8 cellular contexts compared by ENCODE assay signal in the genomic region with DNA sequence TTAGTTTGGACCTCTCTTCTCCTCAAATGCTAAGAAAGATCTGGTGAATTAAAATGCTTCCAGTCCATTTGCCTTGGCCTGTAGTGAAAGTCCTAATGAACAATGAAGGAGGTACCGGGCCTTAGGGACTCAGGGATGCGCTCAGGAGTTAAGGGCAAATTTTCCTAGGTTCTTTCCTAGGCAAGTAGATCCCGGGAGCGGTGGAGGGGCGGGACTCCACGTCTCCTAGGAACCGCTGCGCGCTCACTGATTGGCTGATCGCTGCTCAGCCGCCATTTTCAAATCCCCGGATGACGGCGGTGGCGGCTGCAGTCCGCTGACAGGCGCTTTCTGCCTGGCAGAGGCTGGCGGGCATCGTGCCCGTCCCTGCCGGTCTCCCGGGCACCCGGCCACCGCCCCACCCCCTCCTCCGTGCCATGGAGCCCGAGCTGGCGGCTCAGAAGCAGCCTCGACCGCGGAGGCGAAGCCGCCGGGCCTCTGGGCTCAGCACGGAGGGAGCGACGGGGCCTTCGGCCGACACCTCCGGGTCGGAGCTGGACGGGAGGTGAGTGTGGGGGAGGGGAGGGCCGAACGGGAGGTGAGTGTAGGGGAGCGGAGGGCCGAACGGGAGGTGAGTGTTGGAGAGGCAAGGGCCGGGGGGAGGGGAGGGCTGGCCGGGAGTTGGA. TPM values are rescaled to one million over a fixed set of nuclear protein-coding genes. Genes with fewer than 3 reads are reported as not detected.
A peak's percentile ranks its signal among the peaks of the same experiment; 100 is the strongest.
DNase-seq lines count a peak whose midpoint lies in the region; ATAC-seq lines count a peak whose summit lies in the region.

A gene with protein sequence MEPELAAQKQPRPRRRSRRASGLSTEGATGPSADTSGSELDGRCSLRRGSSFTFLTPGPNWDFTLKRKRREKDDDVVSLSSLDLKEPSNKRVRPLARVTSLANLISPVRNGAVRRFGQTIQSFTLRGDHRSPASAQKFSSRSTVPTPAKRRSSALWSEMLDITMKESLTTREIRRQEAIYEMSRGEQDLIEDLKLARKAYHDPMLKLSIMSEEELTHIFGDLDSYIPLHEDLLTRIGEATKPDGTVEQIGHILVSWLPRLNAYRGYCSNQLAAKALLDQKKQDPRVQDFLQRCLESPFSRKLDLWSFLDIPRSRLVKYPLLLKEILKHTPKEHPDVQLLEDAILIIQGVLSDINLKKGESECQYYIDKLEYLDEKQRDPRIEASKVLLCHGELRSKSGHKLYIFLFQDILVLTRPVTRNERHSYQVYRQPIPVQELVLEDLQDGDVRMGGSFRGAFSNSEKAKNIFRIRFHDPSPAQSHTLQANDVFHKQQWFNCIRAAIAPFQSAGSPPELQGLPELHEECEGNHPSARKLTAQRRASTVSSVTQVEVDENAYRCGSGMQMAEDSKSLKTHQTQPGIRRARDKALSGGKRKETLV (plus strand): TSS at position 281 of the 665 bp plus-strand sequence. CDS start 136 bp downstream, at position 417.

- H3K36me3 ChIP-seq in HUES64 (ENCODE audit: insufficient read depth, low read length) (no peaks in the 10 kb centered on the region), mucosa of stomach (ENCODE audit: control insufficient read depth, insufficient read depth, low read length) (no peaks in the 10 kb centered on the region)

- H3K27ac ChIP-seq in HUES64 (ENCODE audit: low read depth, low read length): peak within 1 kb of the TSS; percentile 79

- peaks cover 26% of the 10 kb centered on the region for H3K27me3 Mint-ChIP-seq in activated T-cell treated with anti-CD3 and anti-CD28 coated beads, Interleukin-2, amount 50 U/mL, for 24 hours

- peaks cover 2% of the 10 kb centered on the region for H3K9me3 Mint-ChIP-seq in activated T-cell treated with anti-CD3 and anti-CD28 coated beads, Interleukin-2, amount 50 U/mL, for 24 hours

- peak within 1 kb of the TSS; percentile 76 for H3K27ac Mint-ChIP-seq in activated T-cell treated with anti-CD3 and anti-CD28 coated beads, Interleukin-2, amount 50 U/mL, for 24 hours

- H3K4me3 ChIP-seq in HUES64 (ENCODE audit: low read length) (peak within 1 kb of the TSS; percentile 85), mucosa of stomach (ENCODE audit: low read length) (peak within 1 kb of the TSS; percentile 34)

- ATAC-seq in GM21515 (IDR thresholded peaks at IDR 0.05; ENCODE audit: unreplicated experiment) (peak; percentile 99), esophagus mucosa (peak; percentile 97)

- peaks cover 5% of the 10 kb centered on the region for H3K4me1 Mint-ChIP-seq in activated T-cell treated with anti-CD3 and anti-CD28 coated beads, Interleukin-2, amount 50 U/mL, for 24 hours (ENCODE audit: low read depth)

- DNase-seq in DMS114 treated with DMSO at 0.1 percent for 48 hours (lab: John Stamatoyannopoulos, UW; ENCODE audit: unreplicated experiment): peak; percentile 88
- DNase-seq in OCI-M1 (lab: John Stamatoyannopoulos, UW): peak; percentile 92
- DNase-seq in activated T-cell treated with anti-CD3 and anti-CD28 coated beads, Interleukin-2, amount 50 U/mL, for 24 hours: peak; percentile 85
- DNase-seq in stimulated activated CD8-positive, alpha-beta memory T cell treated with anti-CD3 and anti-CD28 coated beads, Interleukin-7, amount 100 ng/mL, for 24 hours (ENCODE audit: low read depth): peak; percentile 32

- WGBS in HUES64: under 1% methylated on average over 47 of the region's 48 CpGs

- H3K4me3 Mint-ChIP-seq in activated T-cell treated with anti-CD3 and anti-CD28 coated beads, Interleukin-2, amount 50 U/mL, for 24 hours: no peak within 1 kb of the TSS

- H3K36me3 Mint-ChIP-seq in activated T-cell treated with anti-CD3 and anti-CD28 coated beads, Interleukin-2, amount 50 U/mL, for 24 hours (ENCODE audit: low read depth): peaks cover 2% of the 10 kb centered on the region

- peaks cover under 1% of the 10 kb centered on the region; the same call in 1 of the 2 replicates for H3K9me3 ChIP-seq in HUES64 (ENCODE audit: insufficient read depth, low read depth, low read length)
- no peaks in the 10 kb centered on the region for H3K9me3 ChIP-seq in mucosa of stomach (ENCODE audit: control insufficient read depth, low read length)

- H3K9ac ChIP-seq in HUES64 (ENCODE audit: low read depth, low read length) (peak within 1 kb of the TSS; percentile 85), mucosa of stomach (ENCODE audit: low read length) (peak within 1 kb of the TSS; percentile 73)

- H3K27me3 ChIP-seq in HUES64 (ENCODE audit: insufficient read depth, low read length) (no peaks in the 10 kb centered on the region), mucosa of stomach (ENCODE audit: control insufficient read depth, insufficient read depth, low read length) (peaks cover 5% of the 10 kb centered on the region)

- H3K4me1 ChIP-seq in HUES64 (ENCODE audit: insufficient read depth, low read length) (peaks cover 36% of the 10 kb centered on the region), mucosa of stomach (ENCODE audit: control insufficient read depth, insufficient read depth, low read length) (peaks cover 3% of the 10 kb centered on the region)

RNA-seq across cellular contexts. Expression of the gene that starts here (rescaled TPM):
- polyA plus RNA-seq in HUES64 (2013, experiment 1 of 2): 41.6 TPM
- polyA plus RNA-seq in HUES64 (2013, experiment 2 of 2): 45.3 TPM
- 182 TPM for total RNA-seq in esophagus mucosa

Comparison
In these comparisons a context has a peak if more than half of its experiments do, and no peak if none do; other contexts are left out.
1. Peak in every context shown above with its lines: DNase-seq, ATAC-seq, H3K4me3 ChIP-seq and H3K27ac ChIP-seq.
2. DNase-seq: peak in every context shown above with its lines; median percentile 92 in OCI-M1; 88 in DMS114 treated with DMSO at 0.1 percent for 48 hours; 85 in activated T-cell treated with anti-CD3 and anti-CD28 coated beads, Interleukin-2, amount 50 U/mL, for 24 hours; 32 in stimulated activated CD8-positive, alpha-beta memory T cell treated with anti-CD3 and anti-CD28 coated beads, Interleukin-7, amount 100 ng/mL, for 24 hours.